In genomic region chr2:107657049-107657448, GRCh38 we compare ENCODE assay signal across 27 cellular contexts.
"Had no signal": no experiment of that assay in that cellular context is flagged by ENCODE, and none has a peak within 500 bp of the region (broad histone marks: within the 10 kb centered on the region; RNA-seq: fewer than 3 reads in every experiment).

No MANE protein-coding gene starts in this region.

- H3K36me3 ChIP-seq: colonic mucosa, esophagus squamous epithelium, gastrocnemius medialis, heart right ventricle, left lung, lower lobe of right lung had no signal

- FAIRE-seq: endometrium, islet of Langerhans, keratinocyte had no signal

- H3K4me1 Mint-ChIP-seq: endodermal cell, mesothelial cell of epicardium had no signal

- DNase-seq: colonic mucosa; cortex of kidney; effector CD8-positive, alpha-beta T cell; effector memory CD8-positive, alpha-beta T cell; endodermal cell; erythroblast; esophagus squamous epithelium; foreskin fibroblast; foreskin melanocyte; gastrocnemius medialis; glutamatergic neuron; head of caudate nucleus; heart right ventricle; hippocampal formation; left cardiac atrium; left lung; left ventricle myocardium superior; lower lobe of right lung; mesenchymal stem cell; mucosa of descending colon had no signal

- ATAC-seq: effector memory CD8-positive, alpha-beta T cell; esophagus mucosa; gastrocnemius medialis; heart right ventricle; left cardiac atrium; left lung; left ventricle myocardium superior; lower lobe of right lung; mucosa of descending colon had no signal

- H3K36me3 Mint-ChIP-seq: mesothelial cell of epicardium had no signal

- H3K27ac ChIP-seq: colonic mucosa, epithelial cell of prostate, esophagus squamous epithelium, gastrocnemius medialis, heart right ventricle, left lung, lower lobe of right lung had no signal

- H3K4me1 ChIP-seq: colonic mucosa, esophagus squamous epithelium, gastrocnemius medialis, heart right ventricle, left lung, lower lobe of right lung had no signal

- H3K27me3 Mint-ChIP-seq: dendritic cell treated with granulocyte-macrophage colony-stimulating factor and Interleukin-4, amounts not matched to agents 40 ng/mL and 50 ng/mL, for 4 days; effector memory CD8-positive, alpha-beta T cell had no signal

- H3K27ac Mint-ChIP-seq: dendritic cell treated with granulocyte-macrophage colony-stimulating factor and Interleukin-4, amounts not matched to agents 40 ng/mL and 50 ng/mL, for 4 days; effector memory CD8-positive, alpha-beta T cell; endodermal cell; mesothelial cell of epicardium had no signal

- H3K27me3 ChIP-seq: colonic mucosa, esophagus squamous epithelium, gastrocnemius medialis, heart right ventricle, left lung had no signal

- H3K4me3 Mint-ChIP-seq: dendritic cell treated with granulocyte-macrophage colony-stimulating factor and Interleukin-4, amounts not matched to agents 40 ng/mL and 50 ng/mL, for 4 days; effector memory CD8-positive, alpha-beta T cell; endodermal cell; mesothelial cell of epicardium had no signal

- H3K9me3 ChIP-seq: colonic mucosa, esophagus squamous epithelium, gastrocnemius medialis, lower lobe of right lung, mucosa of descending colon had no signal

- H3K4me3 ChIP-seq: colonic mucosa, esophagus squamous epithelium, gastrocnemius medialis, heart right ventricle, left lung, lower lobe of right lung, mucosa of descending colon had no signal
